8 cellular contexts compared by ENCODE assay signal in the genomic region with DNA sequence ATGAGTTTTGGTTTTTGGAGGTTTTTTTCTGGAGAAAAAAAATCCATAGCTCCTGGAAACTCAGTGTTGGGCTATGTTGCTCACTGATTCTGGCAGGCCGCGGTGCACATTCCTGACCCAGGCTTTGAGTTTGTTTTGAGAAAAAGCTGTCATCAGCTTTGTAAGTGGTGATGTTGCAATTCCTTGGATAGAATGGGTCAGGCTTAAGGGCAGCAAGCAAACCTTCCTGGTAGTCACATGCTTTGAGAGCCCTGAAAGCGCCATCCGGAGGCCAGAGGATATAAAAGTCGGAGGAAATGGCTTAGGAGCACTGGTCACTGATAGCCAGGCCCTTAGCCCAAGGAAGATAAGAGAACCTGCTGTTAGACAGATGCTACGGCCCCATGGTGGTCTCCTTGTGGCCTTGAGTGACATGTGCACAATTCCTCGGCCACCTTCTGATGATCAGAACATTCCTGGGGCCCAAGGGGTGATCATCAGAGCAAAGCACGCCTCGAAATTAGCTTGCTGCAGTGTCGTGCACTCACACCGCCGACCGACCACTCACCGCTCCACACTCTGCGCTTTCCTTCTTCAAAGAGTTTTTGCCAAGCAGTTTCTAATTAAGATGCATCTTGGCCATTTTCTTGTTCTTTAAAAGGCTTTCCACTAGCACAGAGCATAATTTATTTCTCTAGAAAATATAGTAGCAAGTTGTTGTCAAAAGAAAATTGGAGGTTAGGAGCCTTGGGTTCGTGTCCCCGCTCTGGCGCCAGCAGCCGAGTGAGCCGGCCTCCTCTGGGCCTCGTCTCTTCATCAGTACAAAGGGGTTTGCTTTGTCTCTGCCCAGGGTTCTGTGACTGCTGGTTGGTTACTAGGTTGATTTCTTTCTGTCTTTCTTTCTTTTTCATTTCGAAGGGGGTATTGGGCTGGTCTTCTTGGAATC.
DNase-seq lines count a peak whose midpoint lies in the region; ATAC-seq and TF ChIP-seq lines count a peak whose summit lies in the region.

No MANE protein-coding gene starts in this region.

- intact Hi-C loops in lower leg skin (cut with DNase I; ENCODE audit: low total_unique reads) = no loop called here

- TF ChIP-seq EP300 in upper lobe of left lung (IDR thresholded peaks at IDR 0.05) = peak in 2 of 4 donors; percentile 71 to 94

- ATAC-seq in upper lobe of left lung (ENCODE audit: low FRiP score in 2 of 2) = peak; percentile 86 to 92
- no peak for ATAC-seq in GM18867 (IDR thresholded peaks at IDR 0.05; ENCODE audit: unreplicated experiment)

- no peaks in the 10 kb centered on the region for H3K36me3 ChIP-seq in upper lobe of left lung

- TF ChIP-seq CTCF in choroid plexus epithelial cell (conservative IDR thresholded peaks at IDR 0.05; ENCODE audit: low read depth, low read length) = peak; percentile 62
- no peak for TF ChIP-seq CTCF in lower leg skin (IDR thresholded peaks at IDR 0.05)
- TF ChIP-seq CTCF in upper lobe of left lung (IDR thresholded peaks at IDR 0.05) = peak in 1 of 6 experiments; percentile 24

- H3K4me3 ChIP-seq in choroid plexus epithelial cell (ENCODE audit: low read depth, low read length) = no peak overlapping the region
- no peak overlapping the region for H3K4me3 ChIP-seq in lower leg skin (ENCODE audit: low read depth, poor library complexity, severe bottlenecking)
- H3K4me3 ChIP-seq in upper lobe of left lung = no peak overlapping the region

- TF ChIP-seq POLR2A in lower leg skin (IDR thresholded peaks at IDR 0.05) (no peak), upper lobe of left lung (IDR thresholded peaks at IDR 0.05) (peak in 1 of 4 donors; percentile 14)

- DNase-seq in AG08395 (ENCODE audit: low spot score) = peak; percentile 90
- peak; percentile 39 for DNase-seq in HS-27A (ENCODE audit: low read depth)
- peak; percentile 100 for DNase-seq in choroid plexus epithelial cell (ENCODE audit: low read depth)
- peak; percentile 82 to 93 for DNase-seq in lower leg skin (ENCODE audit: low spot score in 2 of 2)
- peak; percentile 67 to 86 for DNase-seq in upper lobe of left lung
- DNase-seq in NAMALWA (ENCODE audit: low spot score) = no peak
- no peak for DNase-seq in NCI-H524 (lab: John Stamatoyannopoulos, UW)

- H3K4me1 ChIP-seq in upper lobe of left lung = peaks cover 9 to 41% (median 32%) of the 10 kb centered on the region in 4 donors

- H3K9me3 ChIP-seq in upper lobe of left lung = no peaks in the 10 kb centered on the region

- 37 to 60% methylated on average over 22 of the region's 22 CpGs for WGBS in lower leg skin, 2 donors
- WGBS in upper lobe of left lung, 2 donors = 74 to 87% methylated on average over 20 to 22 of the region's 22 CpGs

- no peaks in the 10 kb centered on the region for H3K27me3 ChIP-seq in upper lobe of left lung

- peak overlapping the region; percentile 65 to 78 (median 74) for H3K27ac ChIP-seq in upper lobe of left lung

Comparison
In these comparisons a context has a peak if more than half of its experiments do, and no peak if none do; other contexts are left out.
1. DNase-seq: peak in AG08395 (single experiment), HS-27A (single experiment), choroid plexus epithelial cell (single experiment), lower leg skin (2 of 2) and upper lobe of left lung (2 of 2); none in NAMALWA (single experiment) and NCI-H524 (0 of 2).